In the genomic region with DNA sequence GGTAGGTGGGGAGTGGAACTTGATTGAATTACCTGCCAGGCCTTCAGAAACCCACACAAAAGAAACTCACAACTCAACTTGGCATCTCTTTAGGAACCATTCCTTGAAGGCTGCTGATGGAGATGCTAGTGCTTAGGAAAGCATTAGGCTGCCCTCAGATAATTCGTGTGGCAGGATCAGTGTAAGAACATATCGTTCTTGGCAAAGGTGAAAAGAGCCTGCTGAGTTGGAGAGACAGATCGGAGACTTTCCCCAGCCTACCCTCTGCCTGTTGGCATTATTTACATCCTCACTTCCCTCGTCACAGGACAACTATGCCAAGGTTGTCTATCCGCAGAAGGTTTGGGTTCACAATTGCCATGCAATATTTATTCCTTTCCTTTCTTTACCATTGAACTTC, we compare ENCODE assay signal across 26 cellular contexts.
DNase-seq lines count a peak whose midpoint lies in the region; ATAC-seq, FAIRE-seq and TF ChIP-seq lines count a peak whose summit lies in the region.
"Had no signal": no experiment of that assay in that cellular context is flagged by ENCODE, and none has a peak within 500 bp of the region (broad histone marks: within the 10 kb centered on the region; RNA-seq: fewer than 3 reads in every experiment).

No MANE protein-coding gene starts in this region.

- intact Hi-C loops in Right ventricle myocardium superior (cut with DNase I): no loop called here

- TF ChIP-seq POLR2A in H54 (IDR thresholded peaks at IDR 0.05; ENCODE audit: low read depth, low read length) (no peak), Peyer's patch (IDR thresholded peaks at IDR 0.05) (no peak)

- H3K4me1 ChIP-seq in right atrium auricular region (no peaks in the 10 kb centered on the region), Peyer's patch (no peaks in the 10 kb centered on the region)
- no peaks in the 10 kb centered on the region for H3K4me1 ChIP-seq in effector memory CD4-positive, alpha-beta T cell (ENCODE audit: control insufficient read depth, insufficient read depth, low read length, poor library complexity, severe bottlenecking)
- H3K4me1 ChIP-seq: BE2C had no signal

- peak overlapping the region; percentile 73 for H3K27ac Mint-ChIP-seq in nephron progenitor cell
- H3K27ac Mint-ChIP-seq: CD14-positive monocyte; CD4-positive, alpha-beta T cell; CD8-positive, alpha-beta memory T cell; H9 had no signal

- no peaks in the 10 kb centered on the region for H3K9me3 Mint-ChIP-seq in nephron progenitor cell
- H3K9me3 Mint-ChIP-seq: CD4-positive, alpha-beta T cell; CD8-positive, alpha-beta memory T cell; H9 had no signal

- in situ Hi-C loops in GM13976 (cut with MboI; ENCODE audit: low sequenced_read_pairs, unreplicated experiment): no loop called here

- no peaks in the 10 kb centered on the region for H3K36me3 ChIP-seq in right atrium auricular region
- no peaks in the 10 kb centered on the region for H3K36me3 ChIP-seq in Peyer's patch
- no peaks in the 10 kb centered on the region for H3K36me3 ChIP-seq in effector memory CD4-positive, alpha-beta T cell (ENCODE audit: control insufficient read depth, insufficient read depth, low read length)
- H3K36me3 ChIP-seq: BE2C; BLaER1 treated with 17β-estradiol and CSF1 and Interleukin-3, amounts not matched to agents 10 nM and 100 nM had no signal

- DNase-seq in Right ventricle myocardium superior (no peak), right atrium auricular region (ENCODE audit: low spot score) (no peak), H54 (ENCODE audit: insufficient read length, low spot score) (no peak), nephron progenitor cell (no peak), Peyer's patch (no peak), GM13976 (ENCODE audit: low spot score) (no peak)
- no peak for DNase-seq in effector memory CD4-positive, alpha-beta T cell
- DNase-seq: 8988T; ACHN; AML-193; BE2C; CD4-positive, alpha-beta T cell; CD8-positive, alpha-beta memory T cell; DMS 273 treated with DMSO at 0.1 percent for 48 hours; DMS79; EL; GF-D8; GM23248; H9 had no signal

- ATAC-seq in Right ventricle myocardium superior (ENCODE audit: poor library complexity): peak; percentile 69
- ATAC-seq: A549, HCT116 had no signal

- FAIRE-seq in H54 (lab: Jason Lieb, UNC): peak; percentile 52
- FAIRE-seq: D721Med, GM12891, H1 had no signal

- no peak for TF ChIP-seq CTCF in right atrium auricular region (IDR thresholded peaks at IDR 0.05)
- TF ChIP-seq CTCF in nephron progenitor cell (IDR thresholded peaks at IDR 0.05): no peak
- TF ChIP-seq CTCF in Peyer's patch (IDR thresholded peaks at IDR 0.05): no peak
- TF ChIP-seq CTCF in GM13976 (IDR thresholded peaks at IDR 0.05; ENCODE audit: borderline replicate concordance, control extremely low read depth, extremely low read depth, insufficient read depth, missing control alignments): no peak

- H3K27me3 Mint-ChIP-seq in nephron progenitor cell (ENCODE audit: low read depth, poor library complexity): peaks cover 3% of the 10 kb centered on the region
- H3K27me3 Mint-ChIP-seq: CD4-positive, alpha-beta T cell had no signal

- peaks cover 14% of the 10 kb centered on the region for H3K4me1 Mint-ChIP-seq in nephron progenitor cell
- H3K4me1 Mint-ChIP-seq: CD14-positive monocyte; CD8-positive, alpha-beta memory T cell; H9 had no signal

- H3K27me3 ChIP-seq in right atrium auricular region (no peaks in the 10 kb centered on the region), Peyer's patch (no peaks in the 10 kb centered on the region)
- no peaks in the 10 kb centered on the region for H3K27me3 ChIP-seq in effector memory CD4-positive, alpha-beta T cell (replicated peaks; ENCODE audit: control insufficient read depth, insufficient read depth, low read length, poor library complexity, severe bottlenecking)
- H3K27me3 ChIP-seq: BE2C; BLaER1 treated with 17β-estradiol and CSF1 and Interleukin-3, amounts not matched to agents 10 nM and 100 nM had no signal

- H3K4me3 Mint-ChIP-seq in nephron progenitor cell: no peak overlapping the region
- H3K4me3 Mint-ChIP-seq: CD14-positive monocyte; CD4-positive, alpha-beta T cell; CD8-positive, alpha-beta memory T cell; H9 had no signal

- H3K27ac ChIP-seq in right atrium auricular region (no peak overlapping the region), Peyer's patch (no peak overlapping the region)
- no peak overlapping the region for H3K27ac ChIP-seq in effector memory CD4-positive, alpha-beta T cell (ENCODE audit: insufficient read depth, low read length, poor library complexity, severe bottlenecking)
- H3K27ac ChIP-seq: A549; BLaER1 treated with 17β-estradiol and CSF1 and Interleukin-3, amounts not matched to agents 10 nM and 100 nM; GM23248 had no signal

- H3K9me3 ChIP-seq in right atrium auricular region (no peaks in the 10 kb centered on the region), Peyer's patch (no peaks in the 10 kb centered on the region)
- H3K9me3 ChIP-seq in effector memory CD4-positive, alpha-beta T cell (ENCODE audit: control insufficient read depth, low read length): no peaks in the 10 kb centered on the region
- H3K9me3 ChIP-seq: A549, BE2C had no signal

- H3K4me3 ChIP-seq in right atrium auricular region (no peak overlapping the region), Peyer's patch (no peak overlapping the region)
- H3K4me3 ChIP-seq in effector memory CD4-positive, alpha-beta T cell (ENCODE audit: insufficient read depth, low read depth, low read length, poor library complexity, severe bottlenecking): no peak overlapping the region
- H3K4me3 ChIP-seq: A549; BLaER1 treated with 17β-estradiol and CSF1 and Interleukin-3, amounts not matched to agents 10 nM and 100 nM; GM23248 had no signal

- no peaks in the 10 kb centered on the region for H3K36me3 Mint-ChIP-seq in nephron progenitor cell (ENCODE audit: low read depth)
- H3K36me3 Mint-ChIP-seq: CD14-positive monocyte; CD8-positive, alpha-beta memory T cell had no signal
